In genomic region chr10:101878869-101879268, GRCh38 we compare ENCODE assay signal across 13 cellular contexts.
"Had no signal": no experiment of that assay in that cellular context is flagged by ENCODE, and none has a peak within 500 bp of the region (broad histone marks: within the 10 kb centered on the region; RNA-seq: fewer than 3 reads in every experiment).

No MANE protein-coding gene starts in this region.

- H3K27me3 ChIP-seq: testis had no signal

- DNase-seq: activated CD4-positive, alpha-beta T cell treated with anti-CD3 and anti-CD28 coated beads, Interleukin-2, amount 50 U/mL, for 4 hours; activated effector memory CD4-positive, alpha-beta T cell treated with Interleukin-2 at 50 U/mL for 16 hours; activated T-cell treated with anti-CD3 and anti-CD28 coated beads, Interleukin-2, amount 50 U/mL, for 24 hours; amniotic stem cell; cerebellar nuclear complex; dermis blood vessel endothelial cell; hippocampal formation; left cardiac atrium; stimulated activated CD4-positive, alpha-beta T cell treated with anti-CD3 and anti-CD28 coated beads, Interleukin-4, amount 100 ng/mL, for 1 hour; testis had no signal

- ATAC-seq: activated CD4-positive, CD25-positive, alpha-beta regulatory T cell treated with anti-CD3 and anti-CD28 coated beads, Interleukin-2, amount 50 U/mL, for 24 hours; activated naive CD4-positive, alpha-beta T cell treated with anti-CD3 and anti-CD28 coated beads, Interleukin-2, amount 50 U/mL, for 72 hours; natural killer cell treated with Interleukin-12 subunit alpha and Interleukin-12 subunit beta and Interleukin-15 and Interleukin-18, amount 100 ng/mL, for 72 hours had no signal

- H3K4me1 ChIP-seq: testis had no signal

- H3K4me3 ChIP-seq: testis had no signal

- H3K9me3 ChIP-seq: testis had no signal

- H3K27ac ChIP-seq: testis had no signal
